ENCODE assay signal across 8 cellular contexts in the genomic region with DNA sequence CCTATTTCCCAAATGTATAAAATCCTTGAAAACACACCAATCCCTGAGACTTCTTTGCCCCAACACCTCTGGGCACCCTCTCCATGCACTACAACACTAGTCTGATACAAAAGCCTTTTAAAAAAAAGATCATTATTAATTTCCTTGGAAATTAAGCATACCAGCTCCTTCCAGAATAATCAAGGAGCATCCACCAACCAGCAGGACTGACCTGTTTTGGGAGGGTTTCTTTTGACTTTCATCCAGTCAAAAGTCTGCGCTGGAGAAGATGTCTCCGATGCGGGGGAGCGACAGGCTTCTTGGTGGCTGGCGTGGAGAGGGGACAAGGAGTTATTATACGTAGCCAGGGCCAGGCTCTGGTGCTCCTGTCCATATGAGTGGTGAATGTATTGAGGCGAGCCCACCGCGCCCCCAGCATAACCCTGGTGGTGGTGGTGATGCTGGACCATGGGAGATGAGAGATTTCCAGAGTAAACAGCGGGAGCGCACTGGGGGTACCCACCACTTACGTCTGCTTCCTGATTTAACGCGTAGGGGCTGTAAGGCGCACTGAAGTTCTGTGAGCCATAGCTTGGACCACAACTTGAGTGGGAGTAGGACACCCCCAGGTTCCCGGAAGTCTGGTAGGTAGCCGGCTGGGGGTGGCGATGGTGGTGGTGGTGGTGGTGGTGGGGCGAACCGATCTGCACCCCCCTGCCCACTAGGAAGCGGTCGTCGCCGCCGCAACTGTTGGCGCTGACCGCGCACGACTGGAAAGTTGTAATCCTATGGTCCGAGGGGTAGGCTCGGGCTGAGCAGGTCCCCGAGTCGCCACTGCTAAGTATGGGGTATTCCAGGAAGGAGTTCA. TPM values are rescaled to one million over a fixed set of nuclear protein-coding genes. Genes with fewer than 3 reads are reported as not detected.
DNase-seq lines count a peak whose midpoint lies in the region; ATAC-seq and TF ChIP-seq lines count a peak whose summit lies in the region.

No MANE protein-coding gene starts in this region.

- peak; percentile 14 for DNase-seq in HT-29 (ENCODE audit: low spot score)
- peak; percentile 45 for DNase-seq in astrocyte of the spinal cord (ENCODE audit: low read depth, low spot score)
- no peak for DNase-seq in D341Med (ENCODE audit: low spot score)

- no peak for TF ChIP-seq CTCF in astrocyte of the spinal cord (IDR thresholded peaks at IDR 0.05; ENCODE audit: low read depth, low read length)

- no peaks in the 10 kb centered on the region for H3K27me3 ChIP-seq in muscle layer of colon (ENCODE audit: control insufficient read depth in 1 of 2, insufficient read depth in 2 of 2, low read length in 2 of 2)

- in situ Hi-C loops in astrocyte of the spinal cord (cut with HindIII; ENCODE audit: low sequenced_read_pairs) = no loop called here

- no peaks in the 10 kb centered on the region for H3K9me3 ChIP-seq in muscle layer of colon (ENCODE audit: low read length)

- no peak overlapping the region for H3K9ac ChIP-seq in muscle layer of colon (ENCODE audit: low read length)

- H3K4me1 ChIP-seq in muscle layer of colon (ENCODE audit: insufficient read depth, low read length) = peaks cover 25% of the 10 kb centered on the region

- H3K27ac ChIP-seq in muscle layer of colon (ENCODE audit: low read depth, low read length) = peak overlapping the region; percentile 49

- H3K36me3 ChIP-seq in muscle layer of colon (ENCODE audit: insufficient read depth, low read length) = no peaks in the 10 kb centered on the region

- ATAC-seq in GM18907 (IDR thresholded peaks at IDR 0.05; ENCODE audit: unreplicated experiment) (peak; percentile 7), HG03469 (IDR thresholded peaks at IDR 0.05; ENCODE audit: unreplicated experiment) (no peak), HG03457 (IDR thresholded peaks at IDR 0.05; ENCODE audit: unreplicated experiment) (no peak), GM21723 (IDR thresholded peaks at IDR 0.05; ENCODE audit: unreplicated experiment) (no peak)

- peak overlapping the region; percentile 93 for H3K4me3 ChIP-seq in astrocyte of the spinal cord (ENCODE audit: low read depth, low read length)
- peak overlapping the region; percentile 73 to 91 for H3K4me3 ChIP-seq in muscle layer of colon (ENCODE audit: low read depth in 1 of 2, low read length in 2 of 2)

RNA-seq across cellular contexts. Expression of gene HOXA1, which starts 0.5 kb away (rescaled TPM):
- total RNA-seq in HT-29 (2014; rRNA removed; shearing (Covaris generic)) = 2.0 and 3.9 TPM in 2 replicates

RNA-seq across cellular contexts. Expression of gene HOXA2, which starts 7.2 kb away (rescaled TPM):
- total RNA-seq in HT-29 (2014; rRNA removed; shearing (Covaris generic)) = 6.6 and 7.3 TPM in 2 replicates

RNA-seq across cellular contexts. Expression of gene HOXA4, which starts 35.3 kb away (rescaled TPM):
- 2.2 and 3.7 TPM in 2 replicates for total RNA-seq in HT-29 (2014; rRNA removed; shearing (Covaris generic))

RNA-seq across cellular contexts. Expression of gene HOXA5, which starts 48.2 kb away (rescaled TPM):
- total RNA-seq in HT-29 (2014; rRNA removed; shearing (Covaris generic)) = 22.1 and 29.3 TPM in 2 replicates

RNA-seq across cellular contexts. Expression of gene HOXA6, which starts 52.3 kb away (rescaled TPM):
- 25.5 and 28.1 TPM in 2 replicates for total RNA-seq in HT-29 (2014; rRNA removed; shearing (Covaris generic))
